ENCODE assay signal across 19 cellular contexts in the genomic region with DNA sequence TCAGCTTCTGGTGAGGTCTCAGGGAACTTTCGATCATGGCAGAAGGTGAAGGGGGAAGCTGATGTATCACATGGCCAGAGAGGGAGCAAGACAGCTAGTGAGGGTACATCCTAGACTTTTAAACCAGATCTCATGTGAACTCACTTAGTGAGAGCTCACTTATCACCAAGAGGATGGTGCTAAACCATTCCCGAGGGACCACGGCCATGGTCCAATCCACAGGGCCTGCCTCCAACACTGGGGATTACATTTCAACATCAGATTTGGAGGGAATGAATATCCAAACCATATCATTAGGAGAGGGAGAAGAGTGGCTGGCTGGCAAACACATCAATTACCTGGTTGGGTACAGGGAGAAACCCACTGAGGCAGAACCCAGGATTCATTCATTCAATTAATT.
"Had no signal": no experiment of that assay in that cellular context is flagged by ENCODE, and none has a peak within 500 bp of the region (broad histone marks: within the 10 kb centered on the region; RNA-seq: fewer than 3 reads in every experiment).

No MANE protein-coding gene starts in this region.

- H3K27me3 ChIP-seq: heart right ventricle, sigmoid colon, testis had no signal

- ATAC-seq: stimulated activated memory B cell treated with anti-CD40 and anti-IgM and Interleukin-4, amounts not matched to agents 10 μg/mL and 1 μg/mL and 100 μg/mL, for 72 hours had no signal

- H3K9me3 ChIP-seq: testis had no signal

- H3K36me3 ChIP-seq: heart right ventricle, sigmoid colon had no signal

- H3K4me3 ChIP-seq: heart right ventricle, lung, sigmoid colon, testis had no signal

- FAIRE-seq: small intestine had no signal

- DNase-seq: activated CD4-positive, alpha-beta T cell treated with anti-CD3 and anti-CD28 coated beads for 4 hours; activated CD4-positive, alpha-beta T cell treated with anti-CD3 and anti-CD28 coated beads, Interleukin-2, amount 50 U/mL, for 4 hours; activated CD4-positive, CD25-positive, alpha-beta regulatory T cell; activated gamma-delta T cell; activated naive CD4-positive, alpha-beta T cell treated with anti-CD3 and anti-CD28 coated beads, Interleukin-2, amount 10 ng/mL, durations not matched to agents 7 days and 5 days; activated naive CD8-positive, alpha-beta T cell treated with anti-CD3 and anti-CD28 coated beads, Interleukin-2, amount 10 ng/mL, durations not matched to agents 7 days and 5 days; dermis blood vessel endothelial cell; effector CD4-positive, alpha-beta T cell; heart right ventricle; kidney glomerular epithelial cell; posterior cingulate gyrus; sigmoid colon; small intestine; stimulated activated CD4-positive, alpha-beta T cell treated with anti-CD3 and anti-CD28 coated beads, Interleukin-4, amount 100 ng/mL, for 4 hours; stimulated activated CD8-positive, alpha-beta memory T cell treated with anti-CD3 and anti-CD28 coated beads, Interleukin-4, amount 100 ng/mL, for 48 hours; T-helper 1 cell; testis had no signal
